9 cellular contexts compared by ENCODE assay signal in genomic region chr20:20395087-20395486, GRCh38. TPM values are rescaled to one million over a fixed set of nuclear protein-coding genes. Genes with fewer than 3 reads are reported as not detected.
"Had no signal": no experiment of that assay in that cellular context is flagged by ENCODE, and none has a peak within 500 bp of the region (broad histone marks: within the 10 kb centered on the region; RNA-seq: fewer than 3 reads in every experiment).

No MANE protein-coding gene starts in this region.

- H3K4me1 ChIP-seq: HAP-1 had no signal

- H3K9me3 ChIP-seq: HAP-1 had no signal

- DNase-seq: GM23248, GOT3, HFFc6 had no signal

- H3K27ac Mint-ChIP-seq: HFFc6 had no signal

- H3K36me3 ChIP-seq: HAP-1 had no signal

- H3K4me3 ChIP-seq: GM23248, HAP-1, K562 had no signal

- H3K9ac ChIP-seq: GM23248 had no signal

- H3K9me3 Mint-ChIP-seq: HFFc6 had no signal

- H3K27ac ChIP-seq: GM23248, HL-60 had no signal

- H2AFZ ChIP-seq: GM23248 had no signal

- H3K4me3 Mint-ChIP-seq: HFFc6 had no signal

- ATAC-seq: HCT116, HepG2, K562 had no signal

RNA-seq across cellular contexts. Expression of gene INSM1, which starts 27.2 kb away (rescaled TPM):
- total RNA-seq: GM23248, HepG2, HFFc6, HT1080, K562 had no signal
- polyA plus RNA-seq: GM23248, HepG2, K562 had no signal
